ENCODE assay signal across 26 cellular contexts in the genomic region with DNA sequence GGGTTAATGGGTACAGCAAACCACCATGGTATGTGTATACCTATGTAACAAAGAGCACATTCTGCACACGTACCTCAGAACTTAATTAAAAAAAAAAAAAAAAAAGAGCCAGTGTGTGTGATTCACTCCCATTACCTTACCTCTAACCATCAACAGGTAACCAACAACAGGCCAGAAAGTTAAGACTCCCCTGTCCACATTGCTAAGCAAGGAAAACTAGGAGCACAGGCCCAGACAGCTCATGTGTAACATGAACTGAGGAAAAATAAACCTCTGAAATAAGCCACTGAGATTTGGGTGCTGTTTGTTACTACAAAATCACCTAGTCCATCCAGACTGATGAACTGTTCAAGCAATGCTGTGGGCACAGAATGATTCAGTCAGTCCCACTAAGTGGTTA.
"Had no signal": no experiment of that assay in that cellular context is flagged by ENCODE, and none has a peak within 500 bp of the region (broad histone marks: within the 10 kb centered on the region; RNA-seq: fewer than 3 reads in every experiment).

No MANE protein-coding gene starts in this region.

- DNase-seq: heart right ventricle; kidney; left colon; left lung; lower lobe of right lung; mesendoderm; midbrain; mucosa of descending colon; naive thymus-derived CD4-positive, alpha-beta T cell; ovary; right lobe of liver; stimulated activated CD4-positive, alpha-beta T cell treated with anti-CD3 and anti-CD28 coated beads, Interleukin-12 subunit alpha, Interleukin-12 subunit beta, amount 100 ng/mL, for 4 hours; stimulated activated CD4-positive, alpha-beta T cell treated with anti-CD3 and anti-CD28 coated beads, Interleukin-15, amount 100 ng/mL, for 24 hours; stimulated activated CD4-positive, alpha-beta T cell treated with anti-CD3 and anti-CD28 coated beads, Interleukin-2, amount 100 ng/mL, for 24 hours; stimulated activated CD4-positive, alpha-beta T cell treated with anti-CD3 and anti-CD28 coated beads, Interleukin-4, amount 100 ng/mL, for 1 hour; stimulated activated naive CD4-positive, alpha-beta T cell; stomach; testis; thyroid gland; transverse colon; upper lobe of right lung had no signal

- H3K36me3 ChIP-seq: lower lobe of right lung, ovary, right atrium auricular region, right lobe of liver, thyroid gland, transverse colon had no signal

- H3K27me3 Mint-ChIP-seq: naive thymus-derived CD4-positive, alpha-beta T cell; natural killer cell treated with Interleukin-12 subunit alpha and Interleukin-12 subunit beta and Interleukin-15 and Interleukin-18, amount 100 ng/mL, for 72 hours; progenitor cell of endocrine pancreas had no signal

- FAIRE-seq: kidney, urothelium cell line had no signal

- H2AFZ ChIP-seq: hepatocyte had no signal

- H3K4me3 Mint-ChIP-seq: naive thymus-derived CD4-positive, alpha-beta T cell; natural killer cell treated with Interleukin-12 subunit alpha and Interleukin-12 subunit beta and Interleukin-15 and Interleukin-18, amount 100 ng/mL, for 72 hours had no signal

- H3K4me1 ChIP-seq: upper lobe of right lung had no signal

- ATAC-seq: heart right ventricle; left colon; left lung; lower lobe of right lung; mucosa of descending colon; naive thymus-derived CD4-positive, alpha-beta T cell; natural killer cell treated with Interleukin-12 subunit alpha and Interleukin-12 subunit beta and Interleukin-15 and Interleukin-18, amount 100 ng/mL, for 72 hours; right lobe of liver; upper lobe of right lung had no signal

- H3K4me3 ChIP-seq: heart right ventricle, hepatocyte, left lung, lower lobe of right lung, mucosa of descending colon, ovary, right atrium auricular region, right lobe of liver, stomach, testis, thyroid gland, transverse colon, upper lobe of right lung had no signal

- H3K27ac ChIP-seq: heart right ventricle, hepatocyte, left lung, lower lobe of right lung, ovary, right atrium auricular region, right lobe of liver, stomach, thyroid gland, transverse colon, upper lobe of right lung had no signal

- H3K4me2 ChIP-seq: hepatocyte had no signal

- H3K27ac Mint-ChIP-seq: natural killer cell treated with Interleukin-12 subunit alpha and Interleukin-12 subunit beta and Interleukin-15 and Interleukin-18, amount 100 ng/mL, for 72 hours had no signal

- H3K27me3 ChIP-seq: heart right ventricle, hepatocyte, left lung, ovary, right atrium auricular region, right lobe of liver, stomach, testis, thyroid gland, transverse colon, upper lobe of right lung had no signal

- H3K9me3 ChIP-seq: left lung, lower lobe of right lung, mucosa of descending colon, ovary, right atrium auricular region, right lobe of liver, stomach, testis, thyroid gland, transverse colon, upper lobe of right lung had no signal

- H3K9me3 Mint-ChIP-seq: natural killer cell treated with Interleukin-12 subunit alpha and Interleukin-12 subunit beta and Interleukin-15 and Interleukin-18, amount 100 ng/mL, for 72 hours had no signal
